ENCODE assay signal across 9 cellular contexts in the genomic region with DNA sequence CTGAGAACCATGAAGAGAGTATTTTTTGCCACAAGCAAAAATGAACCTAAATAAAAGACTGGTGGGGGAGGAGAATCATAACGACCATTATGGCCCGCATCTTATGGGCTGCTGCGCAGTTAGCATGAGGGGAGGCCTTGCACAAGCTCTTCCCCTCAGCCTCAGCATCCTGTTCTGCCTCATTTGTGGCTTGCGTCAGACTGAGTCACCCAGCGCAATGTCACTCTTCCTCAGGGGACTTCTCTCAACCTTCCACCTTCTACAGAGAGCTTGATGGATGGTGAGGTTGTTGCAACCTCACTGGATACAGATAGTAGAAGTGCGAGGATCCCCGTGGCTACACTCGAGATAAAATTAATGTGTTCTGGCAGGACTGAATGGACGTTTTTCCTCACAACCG. TPM values are rescaled to one million over a fixed set of nuclear protein-coding genes. Genes with fewer than 3 reads are reported as not detected.
A peak's percentile ranks its signal among the peaks of the same experiment; 100 is the strongest.
DNase-seq lines count a peak whose midpoint lies in the region; ATAC-seq and TF ChIP-seq lines count a peak whose summit lies in the region.
"Had no signal": no experiment of that assay in that cellular context is flagged by ENCODE, and none has a peak within 500 bp of the region (broad histone marks: within the 10 kb centered on the region; RNA-seq: fewer than 3 reads in every experiment).

No MANE protein-coding gene starts in this region.

- no peaks in the 10 kb centered on the region for H3K27me3 Mint-ChIP-seq in activated naive CD4-positive, alpha-beta T cell treated with anti-CD3 and anti-CD28 coated beads for 36 hours (ENCODE audit: low read depth)
- H3K27me3 Mint-ChIP-seq in progenitor cell of endocrine pancreas, result peaks cover 21% of the 10 kb centered on the region

- H3K27ac Mint-ChIP-seq in activated naive CD4-positive, alpha-beta T cell treated with anti-CD3 and anti-CD28 coated beads for 36 hours, result peak overlapping the region; percentile 62
- H3K27ac Mint-ChIP-seq in progenitor cell of endocrine pancreas, result no peak overlapping the region

- no peak for TF ChIP-seq CTCF in progenitor cell of endocrine pancreas (IDR thresholded peaks at IDR 0.05; ENCODE audit: unreplicated experiment)

- intact Hi-C loops in activated naive CD4-positive, alpha-beta T cell treated with anti-CD3 and anti-CD28 coated beads for 36 hours (cut with micrococcal nuclease), result no loop called here

- no peak overlapping the region for H3K4me3 ChIP-seq in Jurkat, Clone E6-1 (ENCODE audit: low read length)

- CTCF ChIA-PET in activated naive CD4-positive, alpha-beta T cell treated with anti-CD3 and anti-CD28 coated beads for 36 hours (lab: Charles Lee), result interaction anchor here (1.2 to 2.0 kb wide), 2 partner anchors 9 to 48 kb away, joined by 4 to 8 read pairs; no protein-coding TSS in a partner anchor

- peaks cover 14% of the 10 kb centered on the region for H3K36me3 Mint-ChIP-seq in activated naive CD4-positive, alpha-beta T cell treated with anti-CD3 and anti-CD28 coated beads for 36 hours (ENCODE audit: low read depth)
- H3K36me3 Mint-ChIP-seq in progenitor cell of endocrine pancreas (ENCODE audit: insufficient read depth), result peaks cover 13% of the 10 kb centered on the region

- H3K9me3 Mint-ChIP-seq in activated naive CD4-positive, alpha-beta T cell treated with anti-CD3 and anti-CD28 coated beads for 36 hours, result no peaks in the 10 kb centered on the region
- H3K9me3 Mint-ChIP-seq in progenitor cell of endocrine pancreas (ENCODE audit: low read depth), result no peaks in the 10 kb centered on the region

- peak; percentile 74 for DNase-seq in Jurkat, Clone E6-1 (ENCODE audit: low read depth, low spot score)
- DNase-seq in activated naive CD4-positive, alpha-beta T cell treated with anti-CD3 and anti-CD28 coated beads for 36 hours, result peak; percentile 68
- DNase-seq in stimulated activated CD4-positive, alpha-beta T cell treated with anti-CD3 and anti-CD28 coated beads, Interleukin-1b, Interleukin-23, amount 100 ng/mL, for 48 hours, result peak; percentile 62
- DNase-seq in progenitor cell of endocrine pancreas (ENCODE audit: low spot score, unreplicated experiment) (no peak), amniotic stem cell (lab: John Stamatoyannopoulos, UW) (no peak)
- DNase-seq: NCI-H2171 had no signal

- peaks cover 34% of the 10 kb centered on the region for H3K4me1 Mint-ChIP-seq in activated naive CD4-positive, alpha-beta T cell treated with anti-CD3 and anti-CD28 coated beads for 36 hours (ENCODE audit: low read depth)
- peaks cover 5% of the 10 kb centered on the region for H3K4me1 Mint-ChIP-seq in progenitor cell of endocrine pancreas (ENCODE audit: low read depth)

- H3K4me3 Mint-ChIP-seq in activated naive CD4-positive, alpha-beta T cell treated with anti-CD3 and anti-CD28 coated beads for 36 hours, result no peak overlapping the region
- H3K4me3 Mint-ChIP-seq in progenitor cell of endocrine pancreas (ENCODE audit: low read depth), result no peak overlapping the region

- ATAC-seq in GM18868 (IDR thresholded peaks at IDR 0.05; ENCODE audit: unreplicated experiment), result peak; percentile 50
- no peak for ATAC-seq in GM21526 (IDR thresholded peaks at IDR 0.05; ENCODE audit: low FRiP score, unreplicated experiment)
- no peak for ATAC-seq in GM18870 (IDR thresholded peaks at IDR 0.05; ENCODE audit: unreplicated experiment)

RNA-seq across cellular contexts. Expression of a gene that starts 16.8 kb away (rescaled TPM):
- polyA plus RNA-seq in Jurkat, Clone E6-1 (2012; ENCODE audit: insufficient read depth, insufficient read length), result not detected
- not detected for total RNA-seq in activated naive CD4-positive, alpha-beta T cell treated with anti-CD3 and anti-CD28 coated beads for 36 hours
- not detected in 2 replicates for total RNA-seq in progenitor cell of endocrine pancreas

RNA-seq across cellular contexts. Expression of a gene that starts 17.5 kb away (rescaled TPM):
- 139 TPM for polyA plus RNA-seq in Jurkat, Clone E6-1 (2012; ENCODE audit: insufficient read depth, insufficient read length)
- total RNA-seq in activated naive CD4-positive, alpha-beta T cell treated with anti-CD3 and anti-CD28 coated beads for 36 hours, result 100 to 1,000 TPM; 281 TPM
- 99.4 and 105 TPM in 2 replicates for total RNA-seq in progenitor cell of endocrine pancreas

RNA-seq across cellular contexts. Expression of a gene that starts 37.6 kb away (rescaled TPM):
- not detected for polyA plus RNA-seq in Jurkat, Clone E6-1 (2012; ENCODE audit: insufficient read depth, insufficient read length)
- 1 to 10 TPM in 1 of 2 experiments, under 1 TPM in 1; 0.37 to 1.4 TPM for total RNA-seq in activated naive CD4-positive, alpha-beta T cell treated with anti-CD3 and anti-CD28 coated beads for 36 hours
- 0.31 and 0.96 TPM in 2 replicates for total RNA-seq in progenitor cell of endocrine pancreas

Comparison
In these comparisons a context has a peak if more than half of its experiments do, and no peak if none do; other contexts are left out.
1. DNase-seq: peak in Jurkat, Clone E6-1 (single experiment), activated naive CD4-positive, alpha-beta T cell treated with anti-CD3 and anti-CD28 coated beads for 36 hours (single experiment) and stimulated activated CD4-positive, alpha-beta T cell treated with anti-CD3 and anti-CD28 coated beads, Interleukin-1b, Interleukin-23, amount 100 ng/mL, for 48 hours (single experiment); none in progenitor cell of endocrine pancreas (single experiment) and amniotic stem cell (single experiment).